Comparison of ENCODE assay signal across 32 cellular contexts in the genomic region with DNA sequence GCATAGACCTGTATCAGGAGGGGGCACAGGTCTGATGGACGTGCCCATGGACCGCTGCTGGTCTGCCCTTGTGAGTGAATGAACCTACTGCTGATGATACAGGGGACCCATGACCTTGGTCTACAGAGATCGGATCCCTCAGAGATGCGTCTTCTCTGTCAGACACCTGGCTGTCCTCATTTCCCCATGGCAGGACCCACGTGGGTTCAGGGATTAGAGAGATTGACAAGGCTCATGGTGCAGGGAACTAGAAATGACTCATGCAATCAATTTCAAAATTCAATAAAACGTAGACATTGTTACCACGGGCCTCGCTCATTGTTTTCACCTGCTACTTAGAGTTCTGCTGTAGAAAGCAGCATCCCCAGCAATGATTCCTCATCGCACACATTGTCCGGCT. TPM values are rescaled to one million over a fixed set of nuclear protein-coding genes. Genes with fewer than 3 reads are reported as not detected.
"Had no signal": no experiment of that assay in that cellular context is flagged by ENCODE, and none has a peak within 500 bp of the region (broad histone marks: within the 10 kb centered on the region; RNA-seq: fewer than 3 reads in every experiment).

No MANE protein-coding gene starts in this region.

- H3K9me3 ChIP-seq: colonic mucosa, esophagus squamous epithelium, gastrocnemius medialis, lower lobe of right lung, mucosa of descending colon had no signal

- H3K4me3 ChIP-seq: colonic mucosa, esophagus squamous epithelium, gastrocnemius medialis, heart right ventricle, left lung, lower lobe of right lung, mucosa of descending colon had no signal

- DNase-seq: colonic mucosa; cortex of kidney; effector CD8-positive, alpha-beta T cell; effector memory CD8-positive, alpha-beta T cell; endodermal cell; erythroblast; esophagus squamous epithelium; foreskin fibroblast; foreskin melanocyte; gastrocnemius medialis; glutamatergic neuron; heart right ventricle; hippocampal formation; left cardiac atrium; left lung; left ventricle myocardium superior; lower lobe of right lung; mesenchymal stem cell; mucosa of descending colon had no signal

- H3K27me3 ChIP-seq: colonic mucosa, esophagus squamous epithelium, gastrocnemius medialis, heart right ventricle had no signal

- FAIRE-seq: endometrium, islet of Langerhans, keratinocyte had no signal

- H3K4me1 ChIP-seq: colonic mucosa, esophagus squamous epithelium, gastrocnemius medialis, heart right ventricle, left lung, lower lobe of right lung had no signal

- H3K27ac ChIP-seq: colonic mucosa, epithelial cell of prostate, esophagus squamous epithelium, gastrocnemius medialis, heart right ventricle, left lung, lower lobe of right lung had no signal

- H3K36me3 ChIP-seq: colonic mucosa, esophagus squamous epithelium, gastrocnemius medialis, heart right ventricle, left lung, lower lobe of right lung had no signal

- ATAC-seq: effector memory CD8-positive, alpha-beta T cell; gastrocnemius medialis; heart right ventricle; left cardiac atrium; left lung; left ventricle myocardium superior; mucosa of descending colon had no signal

RNA-seq across cellular contexts. Expression of a gene that starts 1.0 kb away (rescaled TPM):
- total RNA-seq: chondrocyte, colonic mucosa, dermis microvascular lymphatic vessel endothelial cell, endodermal cell, esophagus mucosa, esophagus squamous epithelium, gastrocnemius medialis, glomerular endothelial cell, heart right ventricle, kidney epithelial cell, left cardiac atrium, left lung, left ventricle myocardium superior, lower leg skin, lower lobe of right lung, lung microvascular endothelial cell, mesenteric fat pad, mesothelial cell of epicardium, mucosa of descending colon had no signal
- polyA plus RNA-seq: heart right ventricle, keratinocyte had no signal

RNA-seq across cellular contexts. Expression of a gene that starts 16.4 kb away (rescaled TPM):
- total RNA-seq: chondrocyte, colonic mucosa, dermis microvascular lymphatic vessel endothelial cell, esophagus mucosa, esophagus squamous epithelium, gastrocnemius medialis, glomerular endothelial cell, heart right ventricle, kidney epithelial cell, left cardiac atrium, left lung, left ventricle myocardium superior, lower leg skin, lower lobe of right lung, lung microvascular endothelial cell, mesenteric fat pad, mesothelial cell of epicardium, mucosa of descending colon had no signal
- polyA plus RNA-seq: heart right ventricle, keratinocyte had no signal

RNA-seq across cellular contexts. Expression of a gene that starts 53.7 kb away (rescaled TPM):
- total RNA-seq: chondrocyte, colonic mucosa, dermis microvascular lymphatic vessel endothelial cell, endodermal cell, esophagus mucosa, esophagus squamous epithelium, gastrocnemius medialis, glomerular endothelial cell, heart right ventricle, kidney epithelial cell, left cardiac atrium, left lung, left ventricle myocardium superior, lower leg skin, lower lobe of right lung, lung microvascular endothelial cell, mesenteric fat pad, mesothelial cell of epicardium, mucosa of descending colon had no signal
- polyA plus RNA-seq: heart right ventricle, keratinocyte had no signal
